ENCODE assay signal across 1 cellular context in genomic region chr18:59172664-59173249, GRCh38.
TF ChIP-seq lines count a peak whose summit lies in the region.

No MANE protein-coding gene starts in this region.

TF ChIP-seq in GM12878, 131 proteins besides CTCF, POLR2A, EP300 and RAD21:
- no peak for TF ChIP-seq HSF1 (IDR thresholded peaks at IDR 0.05; ENCODE audit: low read depth, low read length)
- TF ChIP-seq CBX5 (IDR thresholded peaks at IDR 0.05; ENCODE audit: low read depth): peak; percentile 92
